Comparison of ENCODE assay signal across 20 cellular contexts in the genomic region with DNA sequence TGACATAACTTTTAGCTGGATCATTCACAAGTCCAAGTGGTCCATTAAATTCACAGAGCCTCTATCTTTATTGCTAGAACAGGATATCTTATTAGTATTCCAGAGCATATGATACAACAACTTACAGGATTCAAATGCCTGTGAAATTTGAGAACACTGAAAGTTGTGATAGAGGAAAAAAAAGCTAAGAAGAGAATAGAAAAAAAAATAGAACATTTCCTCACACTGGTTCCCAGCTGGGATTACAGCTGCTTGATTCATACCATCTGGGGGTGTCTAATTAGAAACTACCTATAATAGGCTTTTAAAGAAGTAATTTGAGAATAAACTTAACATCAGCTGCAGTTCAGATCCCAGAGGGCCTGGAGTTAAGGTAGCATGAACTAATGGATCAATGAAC.
"Had no signal": no experiment of that assay in that cellular context is flagged by ENCODE, and none has a peak within 500 bp of the region (broad histone marks: within the 10 kb centered on the region; RNA-seq: fewer than 3 reads in every experiment).

No MANE protein-coding gene starts in this region.

- DNase-seq: activated CD4-positive, alpha-beta T cell treated with anti-CD3 and anti-CD28 coated beads for 1 hour; activated CD4-positive, alpha-beta T cell treated with anti-CD3 and anti-CD28 coated beads, Interleukin-2, amount 50 U/mL, for 1 hour; activated T-cell treated with anti-CD3 and anti-CD28 coated beads, Interleukin-2, amount 50 U/mL, for 1 hour; adrenal gland; brain microvascular endothelial cell; caudate nucleus; dermis blood vessel endothelial cell; effector CD8-positive, alpha-beta T cell; erythroblast; gastrocnemius medialis; head of caudate nucleus; hypothalamus; stimulated activated CD4-positive, alpha-beta T cell treated with anti-CD3 and anti-CD28 coated beads, Interleukin-4, amount 100 ng/mL, for 24 hours; stimulated activated naive CD4-positive, alpha-beta T cell treated with Interleukin-2 at 50 U/mL for 16 hours; upper lobe of left lung had no signal

- H3K4me1 ChIP-seq: adrenal gland, ascending aorta, gastrocnemius medialis, right atrium auricular region, upper lobe of left lung had no signal

- H3K9me3 ChIP-seq: adrenal gland, ascending aorta, gastrocnemius medialis, right atrium auricular region, thoracic aorta, upper lobe of left lung had no signal

- H3K36me3 ChIP-seq: adrenal gland, ascending aorta, brain microvascular endothelial cell, gastrocnemius medialis, right atrium auricular region, thoracic aorta, upper lobe of left lung had no signal

- H3K27ac ChIP-seq: adrenal gland, ascending aorta, brain microvascular endothelial cell, gastrocnemius medialis, right atrium auricular region, thoracic aorta, upper lobe of left lung had no signal

- H3K27me3 ChIP-seq: adrenal gland, ascending aorta, brain microvascular endothelial cell, gastrocnemius medialis, right atrium auricular region, upper lobe of left lung had no signal

- ATAC-seq: activated naive CD4-positive, alpha-beta T cell treated with anti-CD3 and anti-CD28 coated beads, Interleukin-2, amount 50 U/mL, for 72 hours; gastrocnemius medialis; natural killer cell treated with Interleukin-12 subunit alpha and Interleukin-12 subunit beta and Interleukin-15 and Interleukin-18, amount 100 ng/mL, for 72 hours had no signal

- H3K4me3 ChIP-seq: adrenal gland, ascending aorta, gastrocnemius medialis, right atrium auricular region, thoracic aorta, upper lobe of left lung had no signal
